13 cellular contexts compared by ENCODE assay signal in genomic region chr13:24625324-24625723, GRCh38. TPM values are rescaled to one million over a fixed set of nuclear protein-coding genes. Genes with fewer than 3 reads are reported as not detected.
DNase-seq lines count a peak whose midpoint lies in the region; ATAC-seq, FAIRE-seq and TF ChIP-seq lines count a peak whose summit lies in the region.
"Had no signal": no experiment of that assay in that cellular context is flagged by ENCODE, and none has a peak within 500 bp of the region (broad histone marks: within the 10 kb centered on the region; RNA-seq: fewer than 3 reads in every experiment).

No MANE protein-coding gene starts in this region.

- H3K4me3 ChIP-seq in GM12878 = no peak overlapping the region
- H3K4me3 ChIP-seq in Karpas-422 (ENCODE audit: low read length) = no peak overlapping the region

- intact Hi-C loops in GM12878 (cut with micrococcal nuclease; ENCODE audit: unreplicated experiment) = no loop called here

- peaks cover 28% of the 10 kb centered on the region for H3K4me1 Mint-ChIP-seq in activated T-cell treated with anti-CD3 and anti-CD28 coated beads, Interleukin-2, amount 50 U/mL, for 72 hours (ENCODE audit: low read depth)
- peaks cover 56% of the 10 kb centered on the region for H3K4me1 Mint-ChIP-seq in stimulated activated naive CD8-positive, alpha-beta T cell treated with anti-CD3 and anti-CD28 coated beads, Interleukin-15, amount 100 ng/mL, for 72 hours

- H3K9me3 ChIP-seq in GM12878 (replicated peaks; ENCODE audit: control insufficient read depth, insufficient read depth, low read length) (no peaks in the 10 kb centered on the region; the same call in 2 of the 3 replicates), Karpas-422 (ENCODE audit: low read length) (no peaks in the 10 kb centered on the region)

- H3K9me3 Mint-ChIP-seq in activated T-cell treated with anti-CD3 and anti-CD28 coated beads, Interleukin-2, amount 50 U/mL, for 72 hours = peaks cover 0 to 1% of the 10 kb centered on the region in 2 donors
- peaks cover 0 to 7% of the 10 kb centered on the region in 2 donors for H3K9me3 Mint-ChIP-seq in stimulated activated naive CD8-positive, alpha-beta T cell treated with anti-CD3 and anti-CD28 coated beads, Interleukin-15, amount 100 ng/mL, for 72 hours

- H3K9ac ChIP-seq in GM12878 (ENCODE audit: control insufficient read depth, insufficient read depth, low read length) (no peak overlapping the region), Karpas-422 (ENCODE audit: low read length) (no peak overlapping the region)

- no peak for TF ChIP-seq EP300 in GM12878 (IDR thresholded peaks at IDR 0.05; ENCODE audit: borderline replicate concordance in 1 of 2, control insufficient read depth in 1 of 2, low read depth in 2 of 2, low read length in 2 of 2)

- CTCF ChIA-PET in GM12878 (lab: Yijun Ruan, JAX) = interaction anchor here (0.6 to 1.4 kb wide), 4 partner anchors 13 to 27 kb away, joined by 3 to 4 read pairs (median 3); no protein-coding TSS in a partner anchor

- no peaks in the 10 kb centered on the region for H3K27me3 Mint-ChIP-seq in activated T-cell treated with anti-CD3 and anti-CD28 coated beads, Interleukin-2, amount 50 U/mL, for 72 hours (ENCODE audit: low read depth)
- no peaks in the 10 kb centered on the region for H3K27me3 Mint-ChIP-seq in stimulated activated naive CD8-positive, alpha-beta T cell treated with anti-CD3 and anti-CD28 coated beads, Interleukin-15, amount 100 ng/mL, for 72 hours

- no peaks in the 10 kb centered on the region for H3K9me2 ChIP-seq in Karpas-422 (replicated peaks; ENCODE audit: insufficient read depth, low read length)

- H3K79me2 ChIP-seq in GM12878 (ENCODE audit: control insufficient read depth, insufficient read depth, low read length) = no peaks in the 10 kb centered on the region
- H3K79me2 ChIP-seq in Karpas-422 (ENCODE audit: low read length) = no peaks in the 10 kb centered on the region

- no peak for TF ChIP-seq CTCF in GM12878 (IDR thresholded peaks at IDR 0.05 in 2 of 3, conservative IDR thresholded peaks at IDR 0.05 in 1 of 3; ENCODE audit: control insufficient read depth in 2 of 3, extremely low read depth in 1 of 3, insufficient read depth in 1 of 3, low read depth in 3 of 3, low read length in 3 of 3)

- WGBS in GM12878 (ENCODE audit: insufficient coverage, insufficient replicate concordance, low lambda C conversion rate, missing lambda C conversion rate) = 2% methylated on average over 3 of the region's 3 CpGs

- no peak for FAIRE-seq in GM12878 (lab: Jason Lieb, UNC)
- FAIRE-seq: urothelium cell line had no signal

- H3K27me3 ChIP-seq in GM12878 (replicated peaks in 1 of 2; ENCODE audit: control insufficient read depth in 2 of 2, insufficient read depth in 2 of 2, low read length in 1 of 2) (no peaks in the 10 kb centered on the region), Karpas-422 (ENCODE audit: low read length) (no peaks in the 10 kb centered on the region)

- H3K36me3 ChIP-seq in GM12878 (ENCODE audit: control insufficient read depth in 2 of 2, insufficient read depth in 2 of 2, low read length in 1 of 2) (no peaks in the 10 kb centered on the region), Karpas-422 (ENCODE audit: insufficient read depth, low read length) (no peaks in the 10 kb centered on the region)

- H2AFZ ChIP-seq in GM12878 (ENCODE audit: control insufficient read depth, low read depth, low read length) (peak overlapping the region; percentile 40), Karpas-422 (ENCODE audit: low read length) (no peak overlapping the region)

- POLR2A ChIA-PET in GM12878 (lab: Charles Lee) = no interaction called here

- SMC1A ChIA-PET in GM12878 (lab: Charles Lee; ENCODE audit: uncharacterized antibody, unreplicated experiment) = no interaction called here

- peak in 1 of 2 donors; percentile 34 for ATAC-seq in activated T-cell treated with anti-CD3 and anti-CD28 coated beads, Interleukin-2, amount 50 U/mL, for 72 hours (replicated peaks in 1 of 2)
- ATAC-seq in HG03280 (IDR thresholded peaks at IDR 0.05; ENCODE audit: unreplicated experiment) = peak; percentile 47
- ATAC-seq in GM12878 = peak; percentile 47; the same call in 2 of the 3 replicates
- peak; percentile 52 for ATAC-seq in stimulated activated naive CD8-positive, alpha-beta T cell treated with anti-CD3 and anti-CD28 coated beads, Interleukin-15, amount 100 ng/mL, for 72 hours
- ATAC-seq in GM19324 (IDR thresholded peaks at IDR 0.05; ENCODE audit: low FRiP score, unreplicated experiment) = no peak

- peak overlapping the region; percentile 89 for H3K27ac Mint-ChIP-seq in activated T-cell treated with anti-CD3 and anti-CD28 coated beads, Interleukin-2, amount 50 U/mL, for 72 hours
- peak overlapping the region; percentile 81 to 94 for H3K27ac Mint-ChIP-seq in stimulated activated naive CD8-positive, alpha-beta T cell treated with anti-CD3 and anti-CD28 coated beads, Interleukin-15, amount 100 ng/mL, for 72 hours

- H4K20me1 ChIP-seq in GM12878 (ENCODE audit: control insufficient read depth, insufficient read depth) (no peaks in the 10 kb centered on the region), Karpas-422 (ENCODE audit: insufficient read depth, low read depth, low read length) (no peaks in the 10 kb centered on the region)

- no peak for DNase-seq in activated T-cell treated with anti-CD3 and anti-CD28 coated beads, Interleukin-2, amount 50 U/mL, for 72 hours
- DNase-seq in activated T-cell treated with anti-CD3 and anti-CD28 coated beads for 4 hours = no peak
- no peak for DNase-seq in GM12878 (ENCODE audit: low read depth, low spot score)
- no peak for DNase-seq in stimulated activated naive CD8-positive, alpha-beta T cell treated with anti-CD3 and anti-CD28 coated beads, Interleukin-15, amount 100 ng/mL, for 72 hours
- no peak for DNase-seq in cortex of kidney (lab: John Stamatoyannopoulos, UW)
- DNase-seq in Karpas-422 = no peak
- DNase-seq: AML-193, NCI-H1930, SW 1271 had no signal

- no peak for TF ChIP-seq POLR2A in GM12878 (IDR thresholded peaks at IDR 0.05; ENCODE audit: low read depth, low read length)

- RAD21 ChIA-PET in GM12878 (lab: Charles Lee; ENCODE audit: unreplicated experiment) = no interaction called here

- BruUV-seq in GM12878 (replicated peaks; lab: Mats Ljungman, UMichigan) = no TSS peak

- peak overlapping the region in 1 of 2 donors; percentile 52 for H3K4me3 Mint-ChIP-seq in activated T-cell treated with anti-CD3 and anti-CD28 coated beads, Interleukin-2, amount 50 U/mL, for 72 hours
- peak overlapping the region; percentile 19 to 59 for H3K4me3 Mint-ChIP-seq in stimulated activated naive CD8-positive, alpha-beta T cell treated with anti-CD3 and anti-CD28 coated beads, Interleukin-15, amount 100 ng/mL, for 72 hours

- no peaks in the 10 kb centered on the region for H3K36me3 Mint-ChIP-seq in activated T-cell treated with anti-CD3 and anti-CD28 coated beads, Interleukin-2, amount 50 U/mL, for 72 hours (ENCODE audit: insufficient read depth in 2 of 2)

- H3K27ac ChIP-seq in GM12878 (ENCODE audit: control insufficient read depth, insufficient read depth) = peak overlapping the region; percentile 47
- no peak overlapping the region for H3K27ac ChIP-seq in Karpas-422 (ENCODE audit: low read length)

- H3K4me1 ChIP-seq in GM12878 (ENCODE audit: control insufficient read depth, insufficient read depth, low read length) (peaks cover 15% of the 10 kb centered on the region), Karpas-422 (ENCODE audit: low read length) (peaks cover 13% of the 10 kb centered on the region)

- in situ Hi-C loops in GM12878 (cut with MboI) = no loop called here

- H3K4me2 ChIP-seq in GM12878 (ENCODE audit: control insufficient read depth, insufficient read depth) (no peak overlapping the region), Karpas-422 (ENCODE audit: low read depth, low read length, poor library complexity, severe bottlenecking) (no peak overlapping the region)

- TF ChIP-seq RAD21 in GM12878 (IDR thresholded peaks at IDR 0.05; ENCODE audit: insufficient read depth, low read depth, low read length) = peak; percentile 35; the same call in 1 of the 2 replicates

TF ChIP-seq in GM12878, 131 proteins besides CTCF, POLR2A, EP300 and RAD21 (continues in another document):
- TF ChIP-seq PAX8 (IDR thresholded peaks at IDR 0.05) = no peak
- 0 out of 2 replicates have a peak, but pooled peaks have one; percentile 32 for TF ChIP-seq PML (IDR thresholded peaks at IDR 0.05; ENCODE audit: low read length)
- TF ChIP-seq EED (IDR thresholded peaks at IDR 0.05; ENCODE audit: low read depth) = no peak

RNA-seq across cellular contexts. Expression of gene ATP12A, which starts 54.9 kb away (rescaled TPM):
- under 1 TPM; 0.05 to 0.32 TPM for total RNA-seq in activated T-cell treated with anti-CD3 and anti-CD28 coated beads, Interleukin-2, amount 50 U/mL, for 72 hours
- total RNA-seq in GM12878 (2013; cell fraction: nucleolus; rRNA removed) = 0.10 TPM in 1 of 2 replicates, not detected in the other
- total RNA-seq in GM12878 (2014; rRNA removed) (0.06 TPM in 1 of 2 replicates, not detected in the other), GM12878 (2014; rRNA removed; fragmentation: Illumina TruSeq; extraction: Trizol) (0.05 TPM in 1 of 2 replicates, not detected in the other), GM12878 (2021) (not detected in 2 replicates)
- not detected for polyA plus RNA-seq in GM12878 (2011; ENCODE audit: low read depth)
- polyA plus RNA-seq in GM12878 (2011; rRNA removed) (not detected in 2 replicates), GM12878 (2014; fragmentation: Illumina TruSeq; extraction: Trizol) (0.03 and 0.06 TPM in 2 replicates), GM12878 (2014; fragmentation: Nextera tagmentation; extraction: Ambion mirVana) (under 1 TPM; 0.02 to 0.08 TPM), GM12878 (2014; rRNA removed) (not detected in 2 replicates), GM12878 (2016; fragmentation: Nextera tagmentation; extraction: Ambion mirVana) (not detected)
- polyA plus RNA-seq in GM12878 (2011; cell fraction: cytosol; rRNA removed) = 0.01 TPM in 1 of 2 replicates, not detected in the other
- not detected in 2 replicates for polyA plus RNA-seq in GM12878 (2011; cell fraction: nucleus; rRNA removed)
- polyA plus RNA-seq in GM12878 (2012) = 0.03 TPM in 1 of 2 replicates, not detected in the other
- not detected in 2 replicates for polyA minus RNA-seq in GM12878 (2011; rRNA and poly(A)+ RNA removed)
- not detected in 2 replicates for polyA minus RNA-seq in GM12878 (2011; cell fraction: cytosol; rRNA and poly(A)+ RNA removed)
- polyA minus RNA-seq in GM12878 (2011; cell fraction: nucleus; rRNA and poly(A)+ RNA removed) = not detected in 2 replicates
- not detected in 2 replicates for total RNA-seq in Karpas-422 (2014; rRNA removed; shearing (Covaris generic); ENCODE audit: low replicate concordance)
- total RNA-seq: mononuclear cell had no signal
